ENCODE assay signal across 10 cellular contexts in genomic region chr1:89705901-89706699, GRCh38.
DNase-seq lines count a peak whose midpoint lies in the region; ATAC-seq and TF ChIP-seq lines count a peak whose summit lies in the region.
"Had no signal": no experiment of that assay in that cellular context is flagged by ENCODE, and none has a peak within 500 bp of the region (broad histone marks: within the 10 kb centered on the region; RNA-seq: fewer than 3 reads in every experiment).

No MANE protein-coding gene starts in this region.

- intact Hi-C loops in dendritic cell treated with granulocyte-macrophage colony-stimulating factor and Interleukin-4, amounts not matched to agents 40 ng/mL and 50 ng/mL, for 4 days (cut with micrococcal nuclease): loop anchor here (5.0 kb wide), 1 partner anchor 34 kb away; no protein-coding TSS in a partner anchor

- no peaks in the 10 kb centered on the region for H3K27me3 Mint-ChIP-seq in dendritic cell treated with granulocyte-macrophage colony-stimulating factor and Interleukin-4, amounts not matched to agents 40 ng/mL and 50 ng/mL, for 4 days
- H3K27me3 Mint-ChIP-seq in glutamatergic neuron (ENCODE audit: unreplicated experiment): peaks cover 2% of the 10 kb centered on the region

- DNase-seq in NCI-H2107 treated with DMSO at 0.1 percent for 48 hours (lab: John Stamatoyannopoulos, UW; ENCODE audit: unreplicated experiment) (no peak), glutamatergic neuron (no peak), EL (no peak)
- DNase-seq: colonic mucosa, NCI-H2171 had no signal

- peaks cover 65% of the 10 kb centered on the region for H3K36me3 Mint-ChIP-seq in dendritic cell treated with granulocyte-macrophage colony-stimulating factor and Interleukin-4, amounts not matched to agents 40 ng/mL and 50 ng/mL, for 4 days (ENCODE audit: low read depth)
- no peaks in the 10 kb centered on the region for H3K36me3 Mint-ChIP-seq in glutamatergic neuron (ENCODE audit: unreplicated experiment)

- peak overlapping the region; percentile 82 for H3K27ac Mint-ChIP-seq in dendritic cell treated with granulocyte-macrophage colony-stimulating factor and Interleukin-4, amounts not matched to agents 40 ng/mL and 50 ng/mL, for 4 days
- no peak overlapping the region for H3K27ac Mint-ChIP-seq in glutamatergic neuron (ENCODE audit: unreplicated experiment)

- TF ChIP-seq CTCF in glutamatergic neuron (IDR thresholded peaks at IDR 0.05; ENCODE audit: partially characterized antibody, unreplicated experiment): no peak

- H3K4me3 Mint-ChIP-seq in dendritic cell treated with granulocyte-macrophage colony-stimulating factor and Interleukin-4, amounts not matched to agents 40 ng/mL and 50 ng/mL, for 4 days: peak overlapping the region; percentile 26
- H3K4me3 Mint-ChIP-seq in glutamatergic neuron (ENCODE audit: unreplicated experiment): no peak overlapping the region

- peaks cover 45% of the 10 kb centered on the region for H3K4me1 Mint-ChIP-seq in dendritic cell treated with granulocyte-macrophage colony-stimulating factor and Interleukin-4, amounts not matched to agents 40 ng/mL and 50 ng/mL, for 4 days (ENCODE audit: low read depth)
- H3K4me1 Mint-ChIP-seq in glutamatergic neuron (ENCODE audit: low read depth, unreplicated experiment): no peaks in the 10 kb centered on the region

- no peaks in the 10 kb centered on the region for H3K9me3 Mint-ChIP-seq in dendritic cell treated with granulocyte-macrophage colony-stimulating factor and Interleukin-4, amounts not matched to agents 40 ng/mL and 50 ng/mL, for 4 days
- H3K9me3 Mint-ChIP-seq in glutamatergic neuron (ENCODE audit: unreplicated experiment): no peaks in the 10 kb centered on the region

- peak; percentile 65 for ATAC-seq in GM18858 (IDR thresholded peaks at IDR 0.05; ENCODE audit: unreplicated experiment)
- ATAC-seq in GM21619 (IDR thresholded peaks at IDR 0.05; ENCODE audit: unreplicated experiment): peak; percentile 69
- ATAC-seq in HG03378 (IDR thresholded peaks at IDR 0.05; ENCODE audit: unreplicated experiment): peak; percentile 59
- no peak for ATAC-seq in HG03039 (IDR thresholded peaks at IDR 0.05; ENCODE audit: unreplicated experiment)
